8 cellular contexts compared by ENCODE assay signal in genomic region chr4:82428969-82429727, GRCh38. TPM values are rescaled to one million over a fixed set of nuclear protein-coding genes. Genes with fewer than 3 reads are reported as not detected.
DNase-seq lines count a peak whose midpoint lies in the region; ATAC-seq and TF ChIP-seq lines count a peak whose summit lies in the region.

No MANE protein-coding gene starts in this region.

- H3K9me3 Mint-ChIP-seq in H9, result peaks cover 0 to 4% of the 10 kb centered on the region in 2 experiments; a peak in 2 of 5 replicates

- H2BK120ac ChIP-seq in H9 (ENCODE audit: low read depth, low read length, poor library complexity, severe bottlenecking), result peak overlapping the region; percentile 91

- peak overlapping the region; percentile 99 for H3K9ac ChIP-seq in H9 (ENCODE audit: extremely low read depth, insufficient read length, low read length)
- H3K9ac ChIP-seq in Loucy (ENCODE audit: low read depth, low read length, poor library complexity, severe bottlenecking), result peak overlapping the region; percentile 100
- H3K9ac ChIP-seq in subcutaneous abdominal adipose tissue (ENCODE audit: low read length in 5 of 5), result peak overlapping the region; percentile 73 to 98 (median 91)

- H3K27me3 ChIP-seq in H9 (ENCODE audit: insufficient read depth, low read length) (no peaks in the 10 kb centered on the region), Loucy (ENCODE audit: insufficient read depth, low read length, poor library complexity, severe bottlenecking) (peaks cover 6% of the 10 kb centered on the region), RWPE2 (ENCODE audit: insufficient read depth, poor library complexity, severe bottlenecking) (no peaks in the 10 kb centered on the region), neuron (ENCODE audit: insufficient read depth, low read length) (no peaks in the 10 kb centered on the region), subcutaneous abdominal adipose tissue (ENCODE audit: control insufficient read depth in 5 of 5, insufficient read depth in 4 of 5, low read length in 5 of 5) (no peaks in the 10 kb centered on the region)

- peaks cover 6% of the 10 kb centered on the region for H3K23me2 ChIP-seq in H9 (ENCODE audit: insufficient read length, low read depth, low read length, poor library complexity, severe bottlenecking)

- peak overlapping the region; percentile 99 for H3K4me2 ChIP-seq in H9 (ENCODE audit: insufficient read depth, insufficient read length, low read length)
- H3K4me2 ChIP-seq in Loucy (ENCODE audit: low read depth, low read length, poor library complexity, severe bottlenecking), result peak overlapping the region; percentile 98

- H4K20me1 ChIP-seq in H9 (ENCODE audit: control insufficient read depth, insufficient read depth, insufficient read length) (no peaks in the 10 kb centered on the region), Loucy (ENCODE audit: insufficient read depth, low read length, poor library complexity, severe bottlenecking) (peaks cover 81% of the 10 kb centered on the region)

- no peak overlapping the region for H2BK15ac ChIP-seq in H9 (ENCODE audit: low read depth, low read length)

- H3K79me2 ChIP-seq in H9 (ENCODE audit: insufficient read depth, low read length), result peaks cover 54% of the 10 kb centered on the region
- peaks cover 98% of the 10 kb centered on the region for H3K79me2 ChIP-seq in Loucy (ENCODE audit: insufficient read depth, low read length)

- no peak overlapping the region for H2BK20ac ChIP-seq in H9 (ENCODE audit: low read depth, low read length, poor library complexity, severe bottlenecking)

- H3K36me3 ChIP-seq in Loucy (ENCODE audit: insufficient read depth, low read length) (peaks cover 43% of the 10 kb centered on the region), RWPE2 (ENCODE audit: low read depth) (peaks cover 61% of the 10 kb centered on the region), neuron (ENCODE audit: insufficient read depth, low read length) (peaks cover 56% of the 10 kb centered on the region), subcutaneous abdominal adipose tissue (ENCODE audit: control insufficient read depth in 5 of 5, insufficient read depth in 5 of 5, low read length in 5 of 5) (peaks cover 26 to 31% (median 26%) of the 10 kb centered on the region in 5 donors)

- H2BK5ac ChIP-seq in H9 (ENCODE audit: insufficient read length, low read length), result peak overlapping the region; percentile 96

- H4K91ac ChIP-seq in H9 (ENCODE audit: insufficient read length, low read depth, low read length), result peak overlapping the region; percentile 98

- H3K27me3 Mint-ChIP-seq in H9 (ENCODE audit: low read depth), result peaks cover 4% of the 10 kb centered on the region; the same call in 1 of the 2 replicates

- ATAC-seq in RWPE2 (ENCODE audit: low read depth), result peak; percentile 65

- H3K4ac ChIP-seq in H9 (ENCODE audit: low read depth, low read length), result peak overlapping the region; percentile 94; the same call in 1 of the 2 replicates

- no peak overlapping the region for H3K23ac ChIP-seq in H9 (ENCODE audit: insufficient read length, low read depth, low read length)

- H3K4me1 ChIP-seq in H9 (ENCODE audit: insufficient read depth, low read length), result no peaks in the 10 kb centered on the region
- H3K4me1 ChIP-seq in Loucy (ENCODE audit: insufficient read depth, low read length, poor library complexity, severe bottlenecking), result peaks cover 59% of the 10 kb centered on the region
- H3K4me1 ChIP-seq in RWPE2 (ENCODE audit: insufficient read depth, poor library complexity, severe bottlenecking), result peaks cover 48% of the 10 kb centered on the region
- H3K4me1 ChIP-seq in neuron (ENCODE audit: insufficient read depth, low read length), result peaks cover 28% of the 10 kb centered on the region
- peaks cover 9 to 39% (median 37%) of the 10 kb centered on the region in 5 donors for H3K4me1 ChIP-seq in subcutaneous abdominal adipose tissue (ENCODE audit: control insufficient read depth in 5 of 5, insufficient read depth in 5 of 5, low read length in 5 of 5)

- no peaks in the 10 kb centered on the region for H3K79me1 ChIP-seq in H9 (ENCODE audit: insufficient read depth, low read depth, low read length, poor library complexity, severe bottlenecking)

- H2AK5ac ChIP-seq in H9 (ENCODE audit: insufficient read length, low read length), result no peak overlapping the region

- WGBS in H9 (ENCODE audit: extremely low coverage, insufficient read length, low lambda C conversion rate), result no CpG with 5 or more reads among the region's 83 CpGs

- H3K18ac ChIP-seq in H9 (ENCODE audit: insufficient read length, low read depth, low read length), result peak overlapping the region; percentile 99

- peaks cover 11% of the 10 kb centered on the region; the same call in 1 of the 2 replicates for H3F3A ChIP-seq in Loucy (ENCODE audit: low read depth)

- peak overlapping the region; percentile 100 for H3K27ac Mint-ChIP-seq in H9

- peak; percentile 93 for DNase-seq in GDM1 (lab: John Stamatoyannopoulos, UW)
- peak; percentile 92 for DNase-seq in H9
- peak; percentile 83 for DNase-seq in RWPE2 (ENCODE audit: low spot score)
- peak; percentile 98 for DNase-seq in activated effector memory CD4-positive, alpha-beta T cell treated with anti-CD3 and anti-CD28 coated beads, Interleukin-2, amount 50 U/mL, for 16 hours
- DNase-seq in fibroblast of villous mesenchyme (ENCODE audit: low read depth), result peak; percentile 90

- peak overlapping the region; percentile 100 for H3K4me3 Mint-ChIP-seq in H9

- peak overlapping the region; percentile 68 for H4K8ac ChIP-seq in H9 (replicated peaks; ENCODE audit: insufficient read length, low read depth, low read length)

- TF ChIP-seq CTCF in H9 (conservative IDR thresholded peaks at IDR 0.05) (peak; percentile 93), Loucy (conservative IDR thresholded peaks at IDR 0.05; ENCODE audit: low read length) (peak; percentile 75), RWPE2 (IDR thresholded peaks at IDR 0.05; ENCODE audit: poor library complexity, severe bottlenecking) (peak; percentile 96), fibroblast of villous mesenchyme (IDR thresholded peaks at IDR 0.05; ENCODE audit: insufficient read depth, low read depth, low read length) (peak; percentile 83)

- peak overlapping the region; percentile 67 for H3T11ph ChIP-seq in H9 (ENCODE audit: low read length)

- H3K4me3 ChIP-seq in Loucy (ENCODE audit: low read length, poor library complexity, severe bottlenecking), result peak overlapping the region; percentile 98
- H3K4me3 ChIP-seq in RWPE2 (ENCODE audit: severe bottlenecking), result peak overlapping the region; percentile 75
- H3K4me3 ChIP-seq in fibroblast of villous mesenchyme (ENCODE audit: low read depth, low read length), result peak overlapping the region; percentile 74
- peak overlapping the region; percentile 91 for H3K4me3 ChIP-seq in neuron (ENCODE audit: low read length)
- H3K4me3 ChIP-seq in subcutaneous abdominal adipose tissue (ENCODE audit: low read depth in 1 of 5, low read length in 5 of 5), result peak overlapping the region; percentile 84 to 98 (median 96)

- H2AFZ ChIP-seq in H9 (ENCODE audit: low read length) (no peak overlapping the region), Loucy (ENCODE audit: low read length) (peak overlapping the region; percentile 66; the same call in 1 of the 2 replicates), neuron (ENCODE audit: low read depth, low read length) (peak overlapping the region; percentile 8)

- H3K14ac ChIP-seq in H9 (ENCODE audit: insufficient read depth, low read length), result peak overlapping the region; percentile 99

- peaks cover 39 to 45% of the 10 kb centered on the region in 2 experiments for H3K4me1 Mint-ChIP-seq in H9

- H2BK12ac ChIP-seq in H9 (ENCODE audit: insufficient read length, low read depth, low read length), result no peak overlapping the region

- H3K9me3 ChIP-seq in H9 (ENCODE audit: control insufficient read depth, low read depth, low read length), result no peaks in the 10 kb centered on the region
- no peaks in the 10 kb centered on the region for H3K9me3 ChIP-seq in Loucy (ENCODE audit: insufficient read depth, low read depth, low read length)
- no peaks in the 10 kb centered on the region for H3K9me3 ChIP-seq in RWPE2 (ENCODE audit: severe bottlenecking)
- no peaks in the 10 kb centered on the region for H3K9me3 ChIP-seq in neuron (ENCODE audit: low read length)
- H3K9me3 ChIP-seq in subcutaneous abdominal adipose tissue (ENCODE audit: control insufficient read depth in 5 of 5, low read length in 5 of 5), result no peaks in the 10 kb centered on the region

- H3K27ac ChIP-seq in H9 (ENCODE audit: insufficient read length, low read depth, low read length) (peak overlapping the region; percentile 71), RWPE2 (ENCODE audit: poor library complexity, severe bottlenecking) (peak overlapping the region; percentile 90), subcutaneous abdominal adipose tissue (ENCODE audit: low read depth, low read length) (peak overlapping the region; percentile 94)

- peak overlapping the region; percentile 87 for H3K56ac ChIP-seq in H9 (ENCODE audit: insufficient read length, low read depth, low read length)

- no peaks in the 10 kb centered on the region for H3K9me2 ChIP-seq in Loucy (replicated peaks; ENCODE audit: low read depth, low read length)

- H3K36me3 Mint-ChIP-seq in H9 (ENCODE audit: insufficient read depth in 1 of 3, low read depth in 3 of 3), result peaks cover 65 to 79% (median 66%) of the 10 kb centered on the region in 3 experiments

- H4K5ac ChIP-seq in H9 (ENCODE audit: insufficient read length, low read depth, low read length), result peak overlapping the region; percentile 93

RNA-seq across cellular contexts. Expression of gene HNRNPDL, which starts 1.1 kb away (rescaled TPM):
- total RNA-seq in H9 (2021), result 471 and 472 TPM in 2 replicates
- 174 and 188 TPM in 2 replicates for total RNA-seq in fibroblast of villous mesenchyme

RNA-seq across cellular contexts. Expression of gene ENOPH1, which starts 1.2 kb away (rescaled TPM):
- total RNA-seq in H9 (2021), result 62.4 and 66.4 TPM in 2 replicates
- total RNA-seq in fibroblast of villous mesenchyme, result 36.7 TPM in 2 replicates

RNA-seq across cellular contexts. Expression of gene HNRNPD, which starts 55.4 kb away (rescaled TPM):
- total RNA-seq in H9 (2021), result 610 and 611 TPM in 2 replicates
- 25.0 and 27.1 TPM in 2 replicates for total RNA-seq in fibroblast of villous mesenchyme

Comparison
In these comparisons a context has a peak if more than half of its experiments do, and no peak if none do; other contexts are left out.
1. Peak in every context shown above with its lines: DNase-seq, ATAC-seq, H3K4me3 ChIP-seq and H3K27ac ChIP-seq.
2. RNA of gene HNRNPD, which starts 55.4 kb away (total RNA-seq): 610 to 611 TPM in H9; 25.0 to 27.1 TPM in fibroblast of villous mesenchyme; every median in the first group is over 10 times any median in the second.